In the genomic region with DNA sequence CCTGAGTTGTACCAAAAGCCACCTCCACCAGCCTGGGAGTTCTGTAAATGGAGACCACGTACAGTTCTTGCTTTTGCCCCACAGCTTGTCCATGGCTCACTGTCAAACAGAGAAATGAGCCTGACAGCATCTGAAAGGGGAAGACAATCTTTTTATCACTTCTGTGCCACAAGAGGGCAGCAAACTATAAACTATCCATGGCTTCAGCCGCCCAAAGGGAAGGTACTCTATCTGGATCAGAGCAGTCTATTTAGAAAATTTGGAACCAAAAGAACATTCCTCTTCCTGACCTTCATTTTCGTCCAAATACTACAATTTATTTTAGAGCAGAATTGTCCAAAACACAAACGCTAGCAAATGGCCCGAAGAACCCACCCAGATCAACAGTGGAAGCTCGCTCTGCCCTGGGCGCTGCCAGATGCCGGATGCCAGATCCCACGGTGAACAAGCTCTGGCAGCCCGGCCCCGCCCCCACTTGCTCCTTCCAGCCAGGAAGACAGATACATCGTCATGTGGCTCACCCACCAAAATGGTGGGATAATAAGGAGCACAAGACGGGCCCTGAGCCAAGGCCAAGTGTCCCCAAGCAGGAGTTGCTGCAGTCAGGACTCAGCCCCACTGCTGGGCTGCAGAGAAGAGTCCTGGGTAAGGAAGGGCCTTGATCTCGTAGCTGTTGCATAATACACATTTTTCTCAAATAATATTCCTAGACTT, we compare ENCODE assay signal across 8 cellular contexts.
A peak's percentile ranks its signal among the peaks of the same experiment; 100 is the strongest.
DNase-seq lines count a peak whose midpoint lies in the region; ATAC-seq and TF ChIP-seq lines count a peak whose summit lies in the region.

No MANE protein-coding gene starts in this region.

- peak; percentile 67 for TF ChIP-seq CTCF in epithelial cell of esophagus (IDR thresholded peaks at IDR 0.05; ENCODE audit: insufficient read depth, low read depth, low read length, missing control alignments)

- H3K36me3 Mint-ChIP-seq in memory B cell: no peaks in the 10 kb centered on the region

- H3K4me1 Mint-ChIP-seq in memory B cell: peaks cover 3% of the 10 kb centered on the region

- no peaks in the 10 kb centered on the region for H3K9me3 Mint-ChIP-seq in memory B cell

- peaks cover 6% of the 10 kb centered on the region for H3K27me3 Mint-ChIP-seq in memory B cell

- H3K4me3 Mint-ChIP-seq in memory B cell: no peak overlapping the region

- peak overlapping the region; percentile 41 for H3K4me3 ChIP-seq in epithelial cell of esophagus (ENCODE audit: low read length)

- DNase-seq in COLO668 (lab: John Stamatoyannopoulos, UW; ENCODE audit: unreplicated experiment) (peak; percentile 32), HS-5 (ENCODE audit: low read depth) (peak; percentile 84), NCI-H774 (lab: John Stamatoyannopoulos, UW) (peak; percentile 81), epithelial cell of esophagus (ENCODE audit: low read depth) (peak; percentile 87), memory B cell (ENCODE audit: low spot score in 2 of 2) (peak; percentile 28 to 58)
- DNase-seq in activated CD8-positive, alpha-beta memory T cell treated with anti-CD3 and anti-CD28 coated beads, Interleukin-2, amount 50 U/mL, for 24 hours (ENCODE audit: extremely low read depth): peak; percentile 25
- DNase-seq in stimulated activated naive CD4-positive, alpha-beta T cell treated with Interleukin-2 at 50 U/mL for 16 hours (lab: John Stamatoyannopoulos, UW): peak; percentile 16

- no peak overlapping the region for H3K27ac Mint-ChIP-seq in memory B cell

- peak; percentile 86 for ATAC-seq in memory B cell (ENCODE audit: low read depth)
- no peak for ATAC-seq in HG02973 (IDR thresholded peaks at IDR 0.05; ENCODE audit: unreplicated experiment)

Comparison
In these comparisons a context has a peak if more than half of its experiments do, and no peak if none do; other contexts are left out.
1. DNase-seq: peak in every context shown above with its lines; median percentile 87 in epithelial cell of esophagus; 84 in HS-5; 81 in NCI-H774; 43 in memory B cell; 32 in COLO668; 25 in activated CD8-positive, alpha-beta memory T cell treated with anti-CD3 and anti-CD28 coated beads, Interleukin-2, amount 50 U/mL, for 24 hours; 16 in stimulated activated naive CD4-positive, alpha-beta T cell treated with Interleukin-2 at 50 U/mL for 16 hours.